In genomic region chr6:99613398-99613704, GRCh38 we compare ENCODE assay signal across 8 cellular contexts. TPM values are rescaled to one million over a fixed set of nuclear protein-coding genes. Genes with fewer than 3 reads are reported as not detected.
DNase-seq lines count a peak whose midpoint lies in the region; ATAC-seq, FAIRE-seq and TF ChIP-seq lines count a peak whose summit lies in the region.

No MANE protein-coding gene starts in this region.

- peaks cover 2 to 12% of the 10 kb centered on the region in 2 experiments for H4K20me1 ChIP-seq in H1 (replicated peaks in 1 of 2; ENCODE audit: control insufficient read depth in 1 of 2, insufficient read depth in 2 of 2, low read length in 2 of 2)

- H3K79me2 ChIP-seq in H1 (ENCODE audit: control insufficient read depth in 1 of 2, insufficient read depth in 2 of 2, low read length in 2 of 2), result no peaks in the 10 kb centered on the region

- FAIRE-seq in H1 (lab: Jason Lieb, UNC), result no peak

- no peak overlapping the region for H3K14ac ChIP-seq in H1 (ENCODE audit: insufficient read length)

- no peak overlapping the region for H3K27ac ChIP-seq in H1 (ENCODE audit: low read depth, low read length)

- peaks cover 29 to 34% of the 10 kb centered on the region in 2 donors for H3K4me1 Mint-ChIP-seq in natural killer cell treated with Interleukin-12 subunit alpha and Interleukin-12 subunit beta and Interleukin-15 and Interleukin-18, amount 100 ng/mL, for 72 hours (ENCODE audit: low read depth in 2 of 2)

- peak; percentile 60 for ATAC-seq in GM18868 (IDR thresholded peaks at IDR 0.05; ENCODE audit: unreplicated experiment)
- ATAC-seq in HG03064 (IDR thresholded peaks at IDR 0.05; ENCODE audit: low read depth, unreplicated experiment), result peak; percentile 70
- peak; percentile 73 to 85 for ATAC-seq in natural killer cell treated with Interleukin-12 subunit alpha and Interleukin-12 subunit beta and Interleukin-15 and Interleukin-18, amount 100 ng/mL, for 72 hours

- WGBS in H1 (ENCODE audit: extremely low coverage in 1 of 2, insufficient coverage in 1 of 2, insufficient read length in 1 of 2, insufficient replicate concordance in 2 of 2, low coverage in 1 of 2, low lambda C conversion rate in 2 of 2, missing lambda C conversion rate in 1 of 2), 2 experiments, result 0% methylated on average over 5 of the region's 38 CpGs; no CpG with 5 or more reads in 1 of the 2 experiments

- H4K5ac ChIP-seq in H1 (ENCODE audit: insufficient read length, low read depth, low read length), result no peak overlapping the region

- peak overlapping the region; percentile 66 for H4K91ac ChIP-seq in H1 (replicated peaks; ENCODE audit: insufficient read length, low read length)

- no peaks in the 10 kb centered on the region for H3K79me1 ChIP-seq in H1 (ENCODE audit: low read depth, low read length)

- H3K9ac ChIP-seq in H1 (replicated peaks in 1 of 4; ENCODE audit: extremely low read depth in 1 of 4, low read depth in 3 of 4, low read length in 3 of 4), result no peak overlapping the region

- no peak overlapping the region for H4K8ac ChIP-seq in H1 (ENCODE audit: extremely low read depth, insufficient read depth, low read length)

- H2BK120ac ChIP-seq in H1 (replicated peaks; ENCODE audit: low read depth, low read length), result no peak overlapping the region

- peaks cover 14% of the 10 kb centered on the region; the same call in 1 of the 2 replicates for H3K23me2 ChIP-seq in H1 (ENCODE audit: low read depth, low read length)

- no peak overlapping the region for H2AFZ ChIP-seq in H1 (ENCODE audit: low read length)

- no peak for TF ChIP-seq EP300 in H1 (IDR thresholded peaks at IDR 0.05; ENCODE audit: borderline replicate concordance in 1 of 2, low read depth in 2 of 2, low read length in 2 of 2)

- H2AK5ac ChIP-seq in H1 (ENCODE audit: low read depth, low read length), result no peak overlapping the region

- H3K27ac Mint-ChIP-seq in natural killer cell treated with Interleukin-12 subunit alpha and Interleukin-12 subunit beta and Interleukin-15 and Interleukin-18, amount 100 ng/mL, for 72 hours, result no peak overlapping the region

- peak; percentile 47 for DNase-seq in CD1c-positive myeloid dendritic cell (ENCODE audit: extremely low spot score)
- peak; percentile 75 for DNase-seq in OCI-M2 (lab: John Stamatoyannopoulos, UW; ENCODE audit: unreplicated experiment)
- no peak for DNase-seq in H1 (ENCODE audit: low read depth in 1 of 2, low spot score in 2 of 2)
- no peak for DNase-seq in natural killer cell treated with Interleukin-12 subunit alpha and Interleukin-12 subunit beta and Interleukin-15 and Interleukin-18, amount 100 ng/mL, for 72 hours (ENCODE audit: low spot score)
- DNase-seq in anterior cingulate cortex (lab: John Stamatoyannopoulos, UW), result no peak
- DNase-seq in NCI-H2029 (lab: John Stamatoyannopoulos, UW), result no peak

- no peak overlapping the region for H3K23ac ChIP-seq in H1 (ENCODE audit: insufficient read length)

- H2BK12ac ChIP-seq in H1 (ENCODE audit: low read depth, low read length), result peak overlapping the region; percentile 85; the same call in 1 of the 2 replicates

- H3K4me3 Mint-ChIP-seq in natural killer cell treated with Interleukin-12 subunit alpha and Interleukin-12 subunit beta and Interleukin-15 and Interleukin-18, amount 100 ng/mL, for 72 hours, result no peak overlapping the region

- peaks cover 0 to 25% (median 14%) of the 10 kb centered on the region in 4 experiments; a peak in 5 of 7 replicates for H3K4me1 ChIP-seq in H1 (replicated peaks in 1 of 4; ENCODE audit: control insufficient read depth in 3 of 4, insufficient read depth in 4 of 4, low read length in 3 of 4)

- H3K4me2 ChIP-seq in H1 (ENCODE audit: insufficient read depth in 1 of 2, low read depth in 2 of 2, low read length in 2 of 2), result peak overlapping the region; percentile 79 to 91

- H3K18ac ChIP-seq in H1 (ENCODE audit: extremely low read depth, low read length), result peak overlapping the region; percentile 51; the same call in 1 of the 2 replicates

- no peaks in the 10 kb centered on the region for H3K36me3 Mint-ChIP-seq in natural killer cell treated with Interleukin-12 subunit alpha and Interleukin-12 subunit beta and Interleukin-15 and Interleukin-18, amount 100 ng/mL, for 72 hours

- H3K27me3 ChIP-seq in H1 (replicated peaks in 1 of 4; ENCODE audit: control insufficient read depth in 3 of 4, extremely low read depth in 1 of 4, insufficient read depth in 3 of 4, low read length in 3 of 4), result peaks cover 75 to 100% (median 88%) of the 10 kb centered on the region in 4 experiments

- no peak overlapping the region for H2BK15ac ChIP-seq in H1 (ENCODE audit: low read length)

- POLR2A ChIA-PET in H1 (lab: Charles Lee; ENCODE audit: partially characterized antibody), result interaction anchor here (0.6 to 2.3 kb wide), 3 partner anchors 11 to 45 kb away, joined by 3 to 10 read pairs (median 3); partner anchors contain the start of gene CCNC

- peaks cover 2% of the 10 kb centered on the region for H3K9me3 Mint-ChIP-seq in natural killer cell treated with Interleukin-12 subunit alpha and Interleukin-12 subunit beta and Interleukin-15 and Interleukin-18, amount 100 ng/mL, for 72 hours

- H3K9me3 ChIP-seq in H1 (ENCODE audit: insufficient read depth in 2 of 2, low read depth in 1 of 2, low read length in 1 of 2), result no peaks in the 10 kb centered on the region

- H2BK5ac ChIP-seq in H1 (ENCODE audit: low read depth, low read length), result 0 out of 2 replicates have a peak overlapping the region, but pooled peaks have one; percentile 32

- no peak overlapping the region for H3K4ac ChIP-seq in H1 (replicated peaks; ENCODE audit: insufficient read length, low read depth, low read length)

- no peaks in the 10 kb centered on the region for H3K36me3 ChIP-seq in H1 (ENCODE audit: control insufficient read depth in 2 of 4, insufficient read depth in 4 of 4, low read length in 3 of 4)

- CTCF ChIA-PET in H1 (lab: Charles Lee; ENCODE audit: partially characterized antibody), result interaction anchor here (0.8 to 2.1 kb wide), 8 partner anchors 8 to 102 kb away, joined by 3 to 12 read pairs (median 4); no protein-coding TSS in a partner anchor

- peak; percentile 49 to 69 (median 51) for TF ChIP-seq CTCF in H1 (IDR thresholded peaks at IDR 0.05; ENCODE audit: control extremely low read depth in 1 of 3, insufficient read depth in 1 of 3, low read depth in 1 of 3, low read length in 3 of 3)

- no peak overlapping the region for H3K56ac ChIP-seq in H1 (replicated peaks; ENCODE audit: insufficient read length, low read depth, low read length)

- H2BK20ac ChIP-seq in H1 (ENCODE audit: low read length), result no peak overlapping the region

- TF ChIP-seq POLR2A in H1 (IDR thresholded peaks at IDR 0.05; ENCODE audit: control extremely low read depth in 1 of 2, low read depth in 2 of 2, low read length in 2 of 2), result no peak

- H3K27me3 Mint-ChIP-seq in natural killer cell treated with Interleukin-12 subunit alpha and Interleukin-12 subunit beta and Interleukin-15 and Interleukin-18, amount 100 ng/mL, for 72 hours, result peaks cover 30 to 55% of the 10 kb centered on the region in 2 donors

- peak overlapping the region; percentile 13 to 59 (median 22); a peak in 7 of 8 replicates for H3K4me3 ChIP-seq in H1 (ENCODE audit: extremely low read depth in 1 of 4, insufficient read depth in 2 of 4, low read depth in 3 of 4, low read length in 4 of 4)

- TF ChIP-seq RAD21 in H1 (IDR thresholded peaks at IDR 0.05 in 1 of 2, conservative IDR thresholded peaks at IDR 0.05 in 1 of 2; ENCODE audit: low read depth in 2 of 2, low read length in 2 of 2), result peak in 1 of 2 experiments; percentile 35; a peak in 3 of 4 replicates

TF ChIP-seq in H1, 55 proteins besides CTCF, POLR2A, EP300 and RAD21 (continues in another document):
- TF ChIP-seq SUZ12 (IDR thresholded peaks at IDR 0.05; ENCODE audit: low read length) (peak; percentile 31; the same call in 1 of the 2 replicates), CEBPB (IDR thresholded peaks at IDR 0.05; ENCODE audit: low read depth, low read length) (no peak), PHF8 (conservative IDR thresholded peaks at IDR 0.05; ENCODE audit: low read depth, low read length) (0 out of 2 replicates have a peak, but pooled peaks have one; percentile 5), HDAC2 (IDR thresholded peaks at IDR 0.05; ENCODE audit: borderline replicate concordance in 1 of 2, low read depth in 2 of 2, low read length in 2 of 2) (0 out of 4 replicates have a peak, but pooled peaks of 1 of the 2 experiments have one; percentile 3), GABPA (IDR thresholded peaks at IDR 0.05; ENCODE audit: borderline replicate concordance, insufficient read depth, low read length) (peak; percentile 33; the same call in 1 of the 2 replicates), ASH2L (IDR thresholded peaks at IDR 0.05; ENCODE audit: low read length) (peak; percentile 45), SIN3A (conservative IDR thresholded peaks at IDR 0.05 in 1 of 2, IDR thresholded peaks at IDR 0.05 in 1 of 2; ENCODE audit: low read depth in 1 of 2, low read length in 2 of 2) (no peak), SAP30 (IDR thresholded peaks at IDR 0.05; ENCODE audit: insufficient read depth, insufficient replicate concordance, low read length) (no peak)

RNA-seq across cellular contexts. Expression of gene PRDM13, which starts 6.7 kb away (rescaled TPM):
- 0.09 and 0.13 TPM in 2 replicates for total RNA-seq in H1 (2021; fragmentation: NEBNext Ultra II Directional; extraction: Animal tissue kit (Norgen Biotek cat#: 25700))
- polyA plus RNA-seq in H1 (2011; rRNA removed), result 0.05 and 0.06 TPM in 2 replicates
- polyA plus RNA-seq in H1 (2011; cell fraction: cytosol; rRNA removed), result 0.10 TPM
- polyA plus RNA-seq in H1 (2011; cell fraction: nucleus; rRNA removed), result 0.03 TPM
- 0.07 to 0.10 TPM in 2 of 4 replicates, not detected in the others for polyA plus RNA-seq in H1 (2012, experiment 1 of 2)
- 0.16 TPM for polyA plus RNA-seq in H1 (2012, experiment 2 of 2)
- 0.10 TPM for polyA plus RNA-seq in H1 (2013, experiment 1 of 2)
- polyA plus RNA-seq in H1 (2013, experiment 2 of 2), result 0.13 TPM
- 0.05 TPM in 1 of 2 replicates, not detected in the other for polyA minus RNA-seq in H1 (2011; rRNA and poly(A)+ RNA removed)
- polyA minus RNA-seq in H1 (2011; cell fraction: cytosol; rRNA and poly(A)+ RNA removed), result not detected
- polyA minus RNA-seq in H1 (2011; cell fraction: nucleus; rRNA and poly(A)+ RNA removed), result 0.30 TPM
- not detected for total RNA-seq in natural killer cell treated with Interleukin-12 subunit alpha and Interleukin-12 subunit beta and Interleukin-15 and Interleukin-18, amount 100 ng/mL, for 72 hours

RNA-seq across cellular contexts. Expression of gene CCNC, which starts 44.9 kb away (rescaled TPM):
- 94.5 and 107 TPM in 2 replicates for total RNA-seq in H1 (2021; fragmentation: NEBNext Ultra II Directional; extraction: Animal tissue kit (Norgen Biotek cat#: 25700))
- polyA plus RNA-seq in H1 (2011; rRNA removed), result 20.1 and 45.4 TPM in 2 replicates
- 53.2 TPM for polyA plus RNA-seq in H1 (2011; cell fraction: cytosol; rRNA removed)
- polyA plus RNA-seq in H1 (2011; cell fraction: nucleus; rRNA removed), result 18.5 TPM
- 45.0 to 56.3 TPM (median 50.3 TPM) in 4 replicates for polyA plus RNA-seq in H1 (2012, experiment 1 of 2)
- 10.3 TPM for polyA plus RNA-seq in H1 (2012, experiment 2 of 2)
- polyA plus RNA-seq in H1 (2013, experiment 1 of 2), result 59.4 TPM
- polyA plus RNA-seq in H1 (2013, experiment 2 of 2), result 57.2 TPM
- polyA minus RNA-seq in H1 (2011; rRNA and poly(A)+ RNA removed), result 100.0 and 164 TPM in 2 replicates
- 66.6 TPM for polyA minus RNA-seq in H1 (2011; cell fraction: cytosol; rRNA and poly(A)+ RNA removed)
- 52.5 TPM for polyA minus RNA-seq in H1 (2011; cell fraction: nucleus; rRNA and poly(A)+ RNA removed)
- 10 to 100 TPM; 44.2 to 45.5 TPM for total RNA-seq in natural killer cell treated with Interleukin-12 subunit alpha and Interleukin-12 subunit beta and Interleukin-15 and Interleukin-18, amount 100 ng/mL, for 72 hours

Comparison
In these comparisons a context has a peak if more than half of its experiments do, and no peak if none do; other contexts are left out.
1. DNase-seq: peak in CD1c-positive myeloid dendritic cell (single experiment) and OCI-M2 (single experiment); none in H1 (0 of 2), natural killer cell treated with Interleukin-12 subunit alpha and Interleukin-12 subunit beta and Interleukin-15 and Interleukin-18, amount 100 ng/mL, for 72 hours (single experiment), anterior cingulate cortex (0 of 58) and NCI-H2029 (single experiment).
2. Peak in every context shown above with its lines, with median percentiles within 50 percentile points of each other: ATAC-seq.